Comparison of ENCODE assay signal across 8 cellular contexts in genomic region chr3:125916376-125916978, GRCh38. TPM values are rescaled to one million over a fixed set of nuclear protein-coding genes. Genes with fewer than 3 reads are reported as not detected.
DNase-seq lines count a peak whose midpoint lies in the region; ATAC-seq lines count a peak whose summit lies in the region.

No MANE protein-coding gene starts in this region.

- peak overlapping the region; percentile 92 for H3K4me3 Mint-ChIP-seq in activated CD4-positive, alpha-beta T cell treated with anti-CD3 and anti-CD28 coated beads, Interleukin-2, amount 10 ng/mL, durations not matched to agents 24 days and 14 days
- H3K4me3 Mint-ChIP-seq in effector memory CD8-positive, alpha-beta T cell: peak overlapping the region; percentile 86 to 88
- H3K4me3 Mint-ChIP-seq in memory B cell: peak overlapping the region; percentile 94

- peak; percentile 98 for DNase-seq in COR-L47 (lab: John Stamatoyannopoulos, UW)
- DNase-seq in NCI-H510A treated with DMSO at 0.1 percent for 48 hours (lab: John Stamatoyannopoulos, UW): peak; percentile 80
- DNase-seq in activated CD4-positive, alpha-beta T cell treated with anti-CD3 and anti-CD28 coated beads, Interleukin-2, amount 10 ng/mL, durations not matched to agents 24 days and 14 days: peak; percentile 98
- peak; percentile 91 to 96 (median 93) for DNase-seq in effector memory CD8-positive, alpha-beta T cell
- DNase-seq in memory B cell (ENCODE audit: low spot score in 2 of 2): peak; percentile 86 to 91
- peak; percentile 91 to 92 for DNase-seq in stimulated activated CD8-positive, alpha-beta memory T cell treated with anti-CD3 and anti-CD28 coated beads, Interleukin-2, amount 100 ng/mL, for 48 hours (ENCODE audit: low read depth in 2 of 2)

- no peaks in the 10 kb centered on the region for H3K27me3 Mint-ChIP-seq in activated CD4-positive, alpha-beta T cell treated with anti-CD3 and anti-CD28 coated beads, Interleukin-2, amount 10 ng/mL, durations not matched to agents 24 days and 14 days
- H3K27me3 Mint-ChIP-seq in effector memory CD8-positive, alpha-beta T cell: no peaks in the 10 kb centered on the region
- H3K27me3 Mint-ChIP-seq in memory B cell: no peaks in the 10 kb centered on the region

- H3K9me3 Mint-ChIP-seq in activated CD4-positive, alpha-beta T cell treated with anti-CD3 and anti-CD28 coated beads, Interleukin-2, amount 10 ng/mL, durations not matched to agents 24 days and 14 days: no peaks in the 10 kb centered on the region
- H3K9me3 Mint-ChIP-seq in effector memory CD8-positive, alpha-beta T cell: no peaks in the 10 kb centered on the region
- H3K9me3 Mint-ChIP-seq in memory B cell: no peaks in the 10 kb centered on the region

- peak overlapping the region; percentile 84 for H3K27ac Mint-ChIP-seq in activated CD4-positive, alpha-beta T cell treated with anti-CD3 and anti-CD28 coated beads, Interleukin-2, amount 10 ng/mL, durations not matched to agents 24 days and 14 days
- H3K27ac Mint-ChIP-seq in effector memory CD8-positive, alpha-beta T cell: peak overlapping the region; percentile 95
- H3K27ac Mint-ChIP-seq in memory B cell: peak overlapping the region; percentile 91

- H3K36me3 Mint-ChIP-seq in activated CD4-positive, alpha-beta T cell treated with anti-CD3 and anti-CD28 coated beads, Interleukin-2, amount 10 ng/mL, durations not matched to agents 24 days and 14 days (ENCODE audit: low read depth): no peaks in the 10 kb centered on the region
- H3K36me3 Mint-ChIP-seq in effector memory CD8-positive, alpha-beta T cell (ENCODE audit: insufficient read depth): peaks cover 7% of the 10 kb centered on the region
- no peaks in the 10 kb centered on the region for H3K36me3 Mint-ChIP-seq in memory B cell

- peak; percentile 82 for ATAC-seq in GM19397 (IDR thresholded peaks at IDR 0.05; ENCODE audit: unreplicated experiment)
- ATAC-seq in HG03469 (IDR thresholded peaks at IDR 0.05; ENCODE audit: unreplicated experiment): peak; percentile 28
- peak; percentile 83 for ATAC-seq in effector memory CD8-positive, alpha-beta T cell (replicated peaks)
- ATAC-seq in memory B cell (ENCODE audit: low read depth): peak; percentile 85

- H3K4me1 Mint-ChIP-seq in activated CD4-positive, alpha-beta T cell treated with anti-CD3 and anti-CD28 coated beads, Interleukin-2, amount 10 ng/mL, durations not matched to agents 24 days and 14 days: peaks cover 20% of the 10 kb centered on the region
- H3K4me1 Mint-ChIP-seq in effector memory CD8-positive, alpha-beta T cell (ENCODE audit: low read depth in 2 of 2): peaks cover 7 to 12% of the 10 kb centered on the region in 2 donors
- peaks cover 4% of the 10 kb centered on the region for H3K4me1 Mint-ChIP-seq in memory B cell

- intact Hi-C loops in activated CD4-positive, alpha-beta T cell treated with anti-CD3 and anti-CD28 coated beads, Interleukin-2, amount 10 ng/mL, durations not matched to agents 24 days and 14 days (cut with micrococcal nuclease): loop anchor here (2.0 to 10.0 kb wide), 6 partner anchors 74 to 561 kb away; partner anchors contain the start of genes KLF15, OSBPL11, SLC41A3 and ZXDC

RNA-seq across cellular contexts. Expression of gene ROPN1B, which starts 52.5 kb away (rescaled TPM):
- not detected in 2 replicates for total RNA-seq in activated CD4-positive, alpha-beta T cell treated with anti-CD3 and anti-CD28 coated beads, Interleukin-2, amount 10 ng/mL, durations not matched to agents 24 days and 14 days

Comparison
In these comparisons a context has a peak if more than half of its experiments do, and no peak if none do; other contexts are left out.
1. Peak in every context shown above with its lines: DNase-seq and ATAC-seq.
2. ATAC-seq: peak in every context shown above with its lines; median percentile 85 in memory B cell; 83 in effector memory CD8-positive, alpha-beta T cell; 82 in GM19397; 28 in HG03469.